In the genomic region with DNA sequence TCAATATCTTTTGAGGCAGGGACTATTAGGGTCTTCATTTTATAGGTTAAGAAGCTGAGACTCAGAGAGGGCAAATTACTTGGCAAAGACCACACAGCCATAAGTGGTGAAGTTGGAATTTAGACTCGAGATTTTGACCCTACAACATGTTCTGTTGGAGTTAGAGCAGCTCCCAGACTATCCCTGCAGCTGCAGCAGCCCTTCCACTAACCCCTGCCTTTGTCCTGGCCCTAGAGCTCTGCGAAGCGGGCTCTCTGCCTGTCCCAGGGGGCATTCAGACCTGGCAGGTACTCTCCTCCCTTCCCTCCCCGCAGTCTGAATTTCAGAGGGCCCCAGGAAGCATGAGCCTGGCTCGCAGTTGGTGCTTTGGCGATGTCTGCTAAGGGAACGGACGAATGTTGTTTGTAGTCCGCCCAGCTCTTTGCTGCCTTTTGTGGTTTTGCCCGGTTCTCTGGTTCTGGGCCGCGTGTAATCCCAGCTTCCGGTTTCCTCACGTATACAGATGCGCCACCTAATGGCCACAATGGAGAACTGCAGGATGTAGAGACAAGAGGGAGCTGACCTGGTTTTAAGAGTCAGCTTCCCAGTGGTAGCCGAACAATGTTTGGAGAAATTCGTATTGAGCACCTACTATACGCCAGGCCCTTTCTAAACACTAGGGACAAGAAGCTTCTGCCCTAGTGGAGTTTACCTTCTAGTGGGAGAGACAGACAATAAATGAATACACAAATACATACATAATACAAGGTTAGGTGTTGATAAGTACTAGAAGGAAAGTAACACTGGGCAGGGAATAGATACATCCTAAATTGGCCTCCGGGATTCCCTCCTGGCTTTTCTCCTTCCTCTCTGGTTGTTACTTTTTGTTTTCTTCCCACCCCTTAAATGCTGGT, we compare ENCODE assay signal across 8 cellular contexts.
DNase-seq lines count a peak whose midpoint lies in the region; ATAC-seq and TF ChIP-seq lines count a peak whose summit lies in the region.

No MANE protein-coding gene starts in this region.

- H3K27ac Mint-ChIP-seq in activated naive CD8-positive, alpha-beta T cell treated with anti-CD3 and anti-CD28 coated beads for 36 hours = peak overlapping the region; percentile 79

- peak in 1 of 2 donors; percentile 54 for TF ChIP-seq EP300 in tibial nerve (IDR thresholded peaks at IDR 0.05)

- no peaks in the 10 kb centered on the region for H3K9me3 ChIP-seq in tibial nerve

- TF ChIP-seq CTCF in NB4 (IDR thresholded peaks at IDR 0.05; ENCODE audit: low read depth, low read length) = peak; percentile 94
- TF ChIP-seq CTCF in tibial nerve (IDR thresholded peaks at IDR 0.05) = peak; percentile 95 to 98 (median 95)

- DNase-seq in GF-D8 (lab: John Stamatoyannopoulos, UW) (peak; percentile 91), HEK293T (ENCODE audit: extremely low spot score) (peak; percentile 88), NB4 (ENCODE audit: low read depth) (peak; percentile 94), Right ventricle myocardium superior (peak; percentile 86), pons (ENCODE audit: low spot score) (peak; percentile 91), tibial nerve (ENCODE audit: low spot score in 2 of 2) (peak; percentile 82 to 92)
- DNase-seq in activated naive CD8-positive, alpha-beta T cell treated with anti-CD3 and anti-CD28 coated beads for 36 hours = peak; percentile 63

- H3K4me3 ChIP-seq in NB4 (ENCODE audit: low read depth, low read length) = peak overlapping the region; percentile 32
- peak overlapping the region in 2 of 4 donors; percentile 24 to 27 for H3K4me3 ChIP-seq in tibial nerve

- H3K36me3 Mint-ChIP-seq in activated naive CD8-positive, alpha-beta T cell treated with anti-CD3 and anti-CD28 coated beads for 36 hours = no peaks in the 10 kb centered on the region

- H3K9me3 Mint-ChIP-seq in activated naive CD8-positive, alpha-beta T cell treated with anti-CD3 and anti-CD28 coated beads for 36 hours = no peaks in the 10 kb centered on the region

- H3K4me1 Mint-ChIP-seq in activated naive CD8-positive, alpha-beta T cell treated with anti-CD3 and anti-CD28 coated beads for 36 hours = peaks cover 9% of the 10 kb centered on the region

- WGBS in tibial nerve, 2 donors = 8 to 9% methylated on average over 19 of the region's 19 CpGs

- CTCF ChIA-PET in HEK293T (lab: Yijun Ruan, JAX) = interaction anchor here (0.6 to 2.3 kb wide), 21 partner anchors 9 to 200 kb away, joined by 3 to 21 read pairs (median 4); no protein-coding TSS in a partner anchor

- H3K36me3 ChIP-seq in tibial nerve = no peaks in the 10 kb centered on the region

- peaks cover 0 to 11% (median 2%) of the 10 kb centered on the region in 4 donors for H3K4me1 ChIP-seq in tibial nerve

- TF ChIP-seq POLR2A in NB4 (IDR thresholded peaks at IDR 0.05; ENCODE audit: extremely low read depth, insufficient read length) (peak; percentile 43), tibial nerve (IDR thresholded peaks at IDR 0.05) (no peak)

- H3K4me3 Mint-ChIP-seq in activated naive CD8-positive, alpha-beta T cell treated with anti-CD3 and anti-CD28 coated beads for 36 hours = peak overlapping the region; percentile 68

- ATAC-seq in SK-N-SH treated with all-trans-retinoic acid at 6 μM for 48 hours = peak; percentile 91
- ATAC-seq in Right ventricle myocardium superior (ENCODE audit: poor library complexity) = peak; percentile 95

- POLR2A ChIA-PET in HEK293T (lab: Yijun Ruan, JAX) = interaction anchor here (1.0 to 1.2 kb wide), 5 partner anchors 9 to 125 kb away, joined by 3 to 5 read pairs (median 3); a partner anchor contains a TSS

- intact Hi-C loops in Right ventricle myocardium superior (cut with DNase I) = loop anchor here (2.0 to 10.0 kb wide), 2 partner anchors 56 to 170 kb away; no protein-coding TSS in a partner anchor

- H3K27ac ChIP-seq in tibial nerve = peak overlapping the region in 3 of 4 donors; percentile 35 to 79 (median 63)

- no peaks in the 10 kb centered on the region for H3K27me3 ChIP-seq in tibial nerve

- no peaks in the 10 kb centered on the region for H3K27me3 Mint-ChIP-seq in activated naive CD8-positive, alpha-beta T cell treated with anti-CD3 and anti-CD28 coated beads for 36 hours

TF ChIP-seq in HEK293T, 16 proteins besides CTCF, POLR2A, EP300 and RAD21:
- TF ChIP-seq L3MBTL2 (conservative IDR thresholded peaks at IDR 0.05) = peak; percentile 85
- TF ChIP-seq ELF4 (IDR thresholded peaks at IDR 0.05) = peak; percentile 55
- no peak for TF ChIP-seq TARDBP (IDR thresholded peaks at IDR 0.05)

TF ChIP-seq in SK-N-SH treated with all-trans-retinoic acid at 6 μM for 48 hours, 23 proteins besides CTCF, POLR2A, EP300 and RAD21:
- TF ChIP-seq GLIS3 (CRISPR knock-in tag; IDR thresholded peaks at IDR 0.05) (no peak), OSR1 (CRISPR knock-in tag; IDR thresholded peaks at IDR 0.05) (no peak), SNAI2 (CRISPR knock-in tag; IDR thresholded peaks at IDR 0.05) (no peak), TCF4 (CRISPR knock-in tag; IDR thresholded peaks at IDR 0.05; ENCODE audit: borderline replicate concordance) (no peak), TOX (CRISPR knock-in tag; IDR thresholded peaks at IDR 0.05; ENCODE audit: borderline replicate concordance) (no peak)
- TF ChIP-seq, protein P1, sequence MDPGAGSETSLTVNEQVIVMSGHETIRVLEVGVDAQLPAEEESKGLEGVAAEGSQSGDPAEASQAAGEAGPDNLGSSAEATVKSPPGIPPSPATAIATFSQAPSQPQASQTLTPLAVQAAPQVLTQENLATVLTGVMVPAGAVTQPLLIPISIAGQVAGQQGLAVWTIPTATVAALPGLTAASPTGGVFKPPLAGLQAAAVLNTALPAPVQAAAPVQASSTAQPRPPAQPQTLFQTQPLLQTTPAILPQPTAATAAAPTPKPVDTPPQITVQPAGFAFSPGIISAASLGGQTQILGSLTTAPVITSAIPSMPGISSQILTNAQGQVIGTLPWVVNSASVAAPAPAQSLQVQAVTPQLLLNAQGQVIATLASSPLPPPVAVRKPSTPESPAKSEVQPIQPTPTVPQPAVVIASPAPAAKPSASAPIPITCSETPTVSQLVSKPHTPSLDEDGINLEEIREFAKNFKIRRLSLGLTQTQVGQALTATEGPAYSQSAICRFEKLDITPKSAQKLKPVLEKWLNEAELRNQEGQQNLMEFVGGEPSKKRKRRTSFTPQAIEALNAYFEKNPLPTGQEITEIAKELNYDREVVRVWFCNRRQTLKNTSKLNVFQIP (CRISPR knock-in tag; IDR thresholded peaks at IDR 0.05; ENCODE audit: borderline replicate concordance, low read depth) = no peak
- TF ChIP-seq, protein P2, sequence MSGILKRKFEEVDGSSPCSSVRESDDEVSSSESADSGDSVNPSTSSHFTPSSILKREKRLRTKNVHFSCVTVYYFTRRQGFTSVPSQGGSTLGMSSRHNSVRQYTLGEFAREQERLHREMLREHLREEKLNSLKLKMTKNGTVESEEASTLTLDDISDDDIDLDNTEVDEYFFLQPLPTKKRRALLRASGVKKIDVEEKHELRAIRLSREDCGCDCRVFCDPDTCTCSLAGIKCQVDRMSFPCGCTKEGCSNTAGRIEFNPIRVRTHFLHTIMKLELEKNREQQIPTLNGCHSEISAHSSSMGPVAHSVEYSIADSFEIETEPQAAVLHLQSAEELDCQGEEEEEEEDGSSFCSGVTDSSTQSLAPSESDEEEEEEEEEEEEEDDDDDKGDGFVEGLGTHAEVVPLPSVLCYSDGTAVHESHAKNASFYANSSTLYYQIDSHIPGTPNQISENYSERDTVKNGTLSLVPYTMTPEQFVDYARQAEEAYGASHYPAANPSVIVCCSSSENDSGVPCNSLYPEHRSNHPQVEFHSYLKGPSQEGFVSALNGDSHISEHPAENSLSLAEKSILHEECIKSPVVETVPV (CRISPR knock-in tag; IDR thresholded peaks at IDR 0.05) = no peak
TF ChIP-seq in SK-N-SH treated with all-trans-retinoic acid at 6 μM for 48 hours: peak in this region for 0.
